Comparison of ENCODE assay signal across 22 cellular contexts in genomic region chr21:34599534-34600101, GRCh38. TPM values are rescaled to one million over a fixed set of nuclear protein-coding genes. Genes with fewer than 3 reads are reported as not detected.
A peak's percentile ranks its signal among the peaks of the same experiment; 100 is the strongest.
DNase-seq lines count a peak whose midpoint lies in the region; TF ChIP-seq lines count a peak whose summit lies in the region.
"Had no signal": no experiment of that assay in that cellular context is flagged by ENCODE, and none has a peak within 500 bp of the region (broad histone marks: within the 10 kb centered on the region; RNA-seq: fewer than 3 reads in every experiment).

No MANE protein-coding gene starts in this region.

- H3K36me3 Mint-ChIP-seq in neural progenitor cell (no peaks in the 10 kb centered on the region), type B pancreatic cell (no peaks in the 10 kb centered on the region)
- no peaks in the 10 kb centered on the region for H3K36me3 Mint-ChIP-seq in activated CD4-positive, alpha-beta memory T cell treated with anti-CD3 and anti-CD28 coated beads for 36 hours
- H3K36me3 Mint-ChIP-seq: activated CD8-positive, alpha-beta memory T cell treated with anti-CD3 and anti-CD28 coated beads, Interleukin-2, amount 10 ng/mL, durations not matched to agents 7 days and 5 days had no signal

- peaks cover 5% of the 10 kb centered on the region for H3K4me1 ChIP-seq in HEK293 (ENCODE audit: control insufficient read depth, insufficient read depth, low read length)
- H3K4me1 ChIP-seq in neural progenitor cell: peaks cover 17% of the 10 kb centered on the region
- H3K4me1 ChIP-seq: parathyroid adenoma had no signal

- no peak overlapping the region for H3K4me3 ChIP-seq in HEK293 (ENCODE audit: low read depth, low read length)
- no peak overlapping the region for H3K4me3 ChIP-seq in neural progenitor cell
- H3K4me3 ChIP-seq: A549, left ventricle myocardium inferior, smooth muscle cell, suprapubic skin had no signal

- H3K4me2 ChIP-seq in neural progenitor cell: peak overlapping the region; percentile 65
- H3K4me2 ChIP-seq: A549, smooth muscle cell had no signal

- H3K4me1 Mint-ChIP-seq in neural progenitor cell (peaks cover 6% of the 10 kb centered on the region), type B pancreatic cell (ENCODE audit: unreplicated experiment) (no peaks in the 10 kb centered on the region)
- no peaks in the 10 kb centered on the region for H3K4me1 Mint-ChIP-seq in activated CD4-positive, alpha-beta memory T cell treated with anti-CD3 and anti-CD28 coated beads for 36 hours (ENCODE audit: low read depth)
- H3K4me1 Mint-ChIP-seq: activated B cell treated with CpG ODN at 0.5 μM for 24 hours; activated CD8-positive, alpha-beta memory T cell treated with anti-CD3 and anti-CD28 coated beads, Interleukin-2, amount 10 ng/mL, durations not matched to agents 7 days and 5 days had no signal

- H3K27me3 ChIP-seq in neural progenitor cell: no peaks in the 10 kb centered on the region
- H3K27me3 ChIP-seq: suprapubic skin had no signal

- H3K27ac Mint-ChIP-seq in neural progenitor cell (no peak overlapping the region), type B pancreatic cell (no peak overlapping the region)
- no peak overlapping the region for H3K27ac Mint-ChIP-seq in activated CD4-positive, alpha-beta memory T cell treated with anti-CD3 and anti-CD28 coated beads for 36 hours
- H3K27ac Mint-ChIP-seq: activated B cell treated with CpG ODN at 0.5 μM for 24 hours; activated CD8-positive, alpha-beta memory T cell treated with anti-CD3 and anti-CD28 coated beads, Interleukin-2, amount 10 ng/mL, durations not matched to agents 7 days and 5 days; effector memory CD8-positive, alpha-beta T cell had no signal

- no peaks in the 10 kb centered on the region for H4K20me1 ChIP-seq in neural progenitor cell (ENCODE audit: low read depth)

- H2AFZ ChIP-seq in neural progenitor cell (replicated peaks): no peak overlapping the region
- H2AFZ ChIP-seq: parathyroid adenoma had no signal

- DNase-seq in NCI-H1694 treated with DMSO at 0.1 percent for 48 hours (lab: John Stamatoyannopoulos, UW): peak; percentile 24
- no peak for DNase-seq in NCI-H1694 (lab: John Stamatoyannopoulos, UW)
- DNase-seq in SW480 (ENCODE audit: low spot score): peak; percentile 52
- DNase-seq in neural progenitor cell (ENCODE audit: low spot score): no peak
- no peak for DNase-seq in activated CD4-positive, alpha-beta memory T cell treated with anti-CD3 and anti-CD28 coated beads for 36 hours
- DNase-seq in NCI-H128 (lab: John Stamatoyannopoulos, UW; ENCODE audit: unreplicated experiment): no peak
- no peak for DNase-seq in type B pancreatic cell (ENCODE audit: extremely low spot score, unreplicated experiment)
- DNase-seq: activated B cell treated with CpG ODN at 0.5 μM for 24 hours; activated T-cell treated with anti-CD3 and anti-CD28 coated beads, Interleukin-2, amount 50 U/mL, for 48 hours; caudate nucleus; cortex of kidney; effector memory CD8-positive, alpha-beta T cell; left ventricle myocardium inferior; NCI-H526 treated with DMSO at 0.1 percent for 48 hours; stimulated activated naive CD4-positive, alpha-beta T cell treated with Interleukin-2 at 50 U/mL for 16 hours had no signal

- H3K27me3 Mint-ChIP-seq in neural progenitor cell (ENCODE audit: insufficient read depth, low read depth) (peaks cover 2% of the 10 kb centered on the region), type B pancreatic cell (no peaks in the 10 kb centered on the region)
- H3K27me3 Mint-ChIP-seq in activated CD4-positive, alpha-beta memory T cell treated with anti-CD3 and anti-CD28 coated beads for 36 hours: no peaks in the 10 kb centered on the region
- H3K27me3 Mint-ChIP-seq: activated B cell treated with CpG ODN at 0.5 μM for 24 hours; activated CD8-positive, alpha-beta memory T cell treated with anti-CD3 and anti-CD28 coated beads, Interleukin-2, amount 10 ng/mL, durations not matched to agents 7 days and 5 days; effector memory CD8-positive, alpha-beta T cell had no signal

- no peak for TF ChIP-seq CTCF in HEK293 (tag by site-specific recombination; IDR thresholded peaks at IDR 0.05)
- TF ChIP-seq CTCF in neural progenitor cell (IDR thresholded peaks at IDR 0.05): no peak
- no peak for TF ChIP-seq CTCF in type B pancreatic cell (conservative IDR thresholded peaks at IDR 0.05)

- H3F3A ChIP-seq in neural progenitor cell (ENCODE audit: low read depth): peaks cover 16% of the 10 kb centered on the region

- CTCF ChIA-PET in HEK293 (lab: Yijun Ruan, JAX): interaction anchor here (4.0 to 7.2 kb wide), 2 partner anchors 31 to 88 kb away, joined by 31 to 159 read pairs; partner anchors contain the start of gene KCNE1
- CTCF ChIA-PET in activated CD4-positive, alpha-beta memory T cell treated with anti-CD3 and anti-CD28 coated beads for 36 hours (lab: Charles Lee): no interaction called here

- H3K79me2 ChIP-seq in neural progenitor cell (ENCODE audit: low read depth): no peaks in the 10 kb centered on the region

- H3K27ac ChIP-seq in HEK293 (ENCODE audit: extremely low read depth, low read depth, low read length): no peak overlapping the region
- H3K27ac ChIP-seq in neural progenitor cell: no peak overlapping the region
- H3K27ac ChIP-seq: A549, left ventricle myocardium inferior, parathyroid adenoma, suprapubic skin had no signal

- intact Hi-C loops in activated CD4-positive, alpha-beta memory T cell treated with anti-CD3 and anti-CD28 coated beads for 36 hours (cut with micrococcal nuclease): no loop called here

- H3K36me3 ChIP-seq in HEK293 (ENCODE audit: control insufficient read depth in 2 of 2, insufficient read depth in 1 of 2, low read length in 2 of 2) (no peaks in the 10 kb centered on the region), neural progenitor cell (no peaks in the 10 kb centered on the region)
- H3K36me3 ChIP-seq: left ventricle myocardium inferior, suprapubic skin had no signal

- no peaks in the 10 kb centered on the region for H3K9me3 Mint-ChIP-seq in neural progenitor cell
- H3K9me3 Mint-ChIP-seq in activated CD4-positive, alpha-beta memory T cell treated with anti-CD3 and anti-CD28 coated beads for 36 hours: no peaks in the 10 kb centered on the region
- no peaks in the 10 kb centered on the region for H3K9me3 Mint-ChIP-seq in type B pancreatic cell
- H3K9me3 Mint-ChIP-seq: activated B cell treated with CpG ODN at 0.5 μM for 24 hours; effector memory CD8-positive, alpha-beta T cell; neural crest cell had no signal

- H3K9me3 ChIP-seq in HEK293 (ENCODE audit: control insufficient read depth, insufficient read depth, low read depth, low read length) (no peaks in the 10 kb centered on the region), neural progenitor cell (ENCODE audit: low read depth) (no peaks in the 10 kb centered on the region)
- H3K9me3 ChIP-seq: A549, left ventricle myocardium inferior, suprapubic skin had no signal

- H3K9ac ChIP-seq in neural progenitor cell: no peak overlapping the region
- H3K9ac ChIP-seq: parathyroid adenoma had no signal

- POLR2A ChIA-PET in HEK293 (lab: Yijun Ruan, JAX): no interaction called here
- POLR2A ChIA-PET in activated CD4-positive, alpha-beta memory T cell treated with anti-CD3 and anti-CD28 coated beads for 36 hours (lab: Charles Lee): no interaction called here

- H3K4me3 Mint-ChIP-seq in neural progenitor cell: no peak overlapping the region
- no peak overlapping the region for H3K4me3 Mint-ChIP-seq in activated CD4-positive, alpha-beta memory T cell treated with anti-CD3 and anti-CD28 coated beads for 36 hours
- H3K4me3 Mint-ChIP-seq in type B pancreatic cell: no peak overlapping the region
- H3K4me3 Mint-ChIP-seq: activated B cell treated with CpG ODN at 0.5 μM for 24 hours; activated CD8-positive, alpha-beta memory T cell treated with anti-CD3 and anti-CD28 coated beads, Interleukin-2, amount 10 ng/mL, durations not matched to agents 7 days and 5 days; effector memory CD8-positive, alpha-beta T cell; neural crest cell had no signal

TF ChIP-seq in HEK293, 187 proteins besides CTCF, POLR2A, EP300 and RAD21 (continues in another document):
- TF ChIP-seq ZNF354C (tag by site-specific recombination; IDR thresholded peaks at IDR 0.05; ENCODE audit: borderline replicate concordance, low read depth) (no peak), ZNF529 (tag by site-specific recombination; IDR thresholded peaks at IDR 0.05; ENCODE audit: insufficient replicate concordance) (peak; percentile 5)
- TF ChIP-seq, protein P1, sequence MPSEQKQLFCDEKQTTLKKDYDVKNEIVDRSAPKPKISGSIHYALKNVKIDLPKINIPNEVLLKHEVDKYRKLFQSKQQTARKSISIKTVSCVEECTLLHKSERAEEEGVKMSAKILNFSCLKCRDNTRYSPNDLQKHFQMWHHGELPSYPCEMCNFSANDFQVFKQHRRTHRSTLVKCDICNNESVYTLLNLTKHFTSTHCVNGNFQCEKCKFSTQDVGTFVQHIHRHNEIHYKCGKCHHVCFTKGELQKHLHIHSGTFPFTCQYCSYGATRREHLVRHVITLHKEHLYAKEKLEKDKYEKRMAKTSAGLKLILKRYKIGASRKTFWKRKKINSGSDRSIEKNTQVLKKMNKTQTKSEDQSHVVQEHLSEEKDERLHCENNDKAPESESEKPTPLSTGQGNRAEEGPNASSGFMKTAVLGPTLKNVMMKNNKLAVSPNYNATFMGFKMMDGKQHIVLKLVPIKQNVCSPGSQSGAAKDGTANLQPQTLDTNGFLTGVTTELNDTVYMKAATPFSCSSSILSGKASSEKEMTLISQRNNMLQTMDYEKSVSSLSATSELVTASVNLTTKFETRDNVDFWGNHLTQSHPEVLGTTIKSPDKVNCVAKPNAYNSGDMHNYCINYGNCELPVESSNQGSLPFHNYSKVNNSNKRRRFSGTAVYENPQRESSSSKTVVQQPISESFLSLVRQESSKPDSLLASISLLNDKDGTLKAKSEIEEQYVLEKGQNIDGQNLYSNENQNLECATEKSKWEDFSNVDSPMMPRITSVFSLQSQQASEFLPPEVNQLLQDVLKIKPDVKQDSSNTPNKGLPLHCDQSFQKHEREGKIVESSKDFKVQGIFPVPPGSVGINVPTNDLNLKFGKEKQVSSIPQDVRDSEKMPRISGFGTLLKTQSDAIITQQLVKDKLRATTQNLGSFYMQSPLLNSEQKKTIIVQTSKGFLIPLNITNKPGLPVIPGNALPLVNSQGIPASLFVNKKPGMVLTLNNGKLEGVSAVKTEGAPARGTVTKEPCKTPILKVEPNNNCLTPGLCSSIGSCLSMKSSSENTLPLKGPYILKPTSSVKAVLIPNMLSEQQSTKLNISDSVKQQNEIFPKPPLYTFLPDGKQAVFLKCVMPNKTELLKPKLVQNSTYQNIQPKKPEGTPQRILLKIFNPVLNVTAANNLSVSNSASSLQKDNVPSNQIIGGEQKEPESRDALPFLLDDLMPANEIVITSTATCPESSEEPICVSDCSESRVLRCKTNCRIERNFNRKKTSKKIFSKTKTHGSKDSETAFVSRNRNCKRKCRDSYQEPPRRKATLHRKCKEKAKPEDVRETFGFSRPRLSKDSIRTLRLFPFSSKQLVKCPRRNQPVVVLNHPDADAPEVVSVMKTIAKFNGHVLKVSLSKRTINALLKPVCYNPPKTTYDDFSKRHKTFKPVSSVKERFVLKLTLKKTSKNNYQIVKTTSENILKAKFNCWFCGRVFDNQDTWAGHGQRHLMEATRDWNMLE (tag by site-specific recombination; conservative IDR thresholded peaks at IDR 0.05; ENCODE audit: low read depth): 0 out of 2 replicates have a peak, but pooled peaks have one; percentile 22

RNA-seq across cellular contexts. Expression of gene RCAN1, which starts 15.3 kb away (rescaled TPM):
- total RNA-seq in neural progenitor cell (ENCODE audit: low replicate concordance) (6.5 and 6.9 TPM in 2 replicates), type B pancreatic cell (ENCODE audit: low replicate concordance) (13.4 and 16.5 TPM in 2 replicates)
- 1 to 10 TPM; 8.6 to 9.7 TPM for total RNA-seq in activated CD4-positive, alpha-beta memory T cell treated with anti-CD3 and anti-CD28 coated beads for 36 hours

Comparison
In these comparisons a context has a peak if more than half of its experiments do, and no peak if none do; other contexts are left out.
1. DNase-seq: peak in NCI-H1694 treated with DMSO at 0.1 percent for 48 hours (single experiment) and SW480 (single experiment); none in NCI-H1694 (single experiment), neural progenitor cell (single experiment), activated CD4-positive, alpha-beta memory T cell treated with anti-CD3 and anti-CD28 coated beads for 36 hours (single experiment), NCI-H128 (single experiment) and type B pancreatic cell (single experiment).